35 cellular contexts compared by ENCODE assay signal in genomic region chr21:32789709-32790108, GRCh38.
"Had no signal": no experiment of that assay in that cellular context is flagged by ENCODE, and none has a peak within 500 bp of the region (broad histone marks: within the 10 kb centered on the region; RNA-seq: fewer than 3 reads in every experiment).

No MANE protein-coding gene starts in this region.

- H3K4me3 ChIP-seq: MG63 had no signal

- DNase-seq: MG63, MM.1S, MV-4-11, NCI-H1048, NCI-H1092, NCI-H1092 treated with DMSO at 0.1 percent for 48 hours, NCI-H1105, NCI-H1105 treated with DMSO at 0.1 percent for 48 hours, NCI-H1417, NCI-H1417 treated with DMSO at 0.1 percent for 48 hours, NCI-H1436, NCI-H1436 treated with DMSO at 0.1 percent for 48 hours, NCI-H146, NCI-H1694, NCI-H1694 treated with DMSO at 0.1 percent for 48 hours, NCI-H187, NCI-H187 treated with DMSO at 0.1 percent for 48 hours, NCI-H1930, NCI-H2029, NCI-H2029 treated with DMSO at 0.1 percent for 48 hours, NCI-H2081, NCI-H2081 treated with DMSO at 0.1 percent for 48 hours, NCI-H2107, NCI-H2171, NCI-H2171 treated with DMSO at 0.1 percent for 48 hours, NCI-H2227 treated with DMSO at 0.1 percent for 48 hours, NCI-H226, NCI-H345, NCI-H446, NCI-H446 treated with DMSO at 0.1 percent for 48 hours, NCI-H510A, NCI-H510A treated with DMSO at 0.1 percent for 48 hours, NCI-H524, NCI-H524 treated with DMSO at 0.1 percent for 48 hours, NCI-H526 had no signal

- H3K27me3 ChIP-seq: MG63 had no signal

- H3K9me3 ChIP-seq: MG63 had no signal

- H3K36me3 ChIP-seq: MG63 had no signal
